In the genomic region with DNA sequence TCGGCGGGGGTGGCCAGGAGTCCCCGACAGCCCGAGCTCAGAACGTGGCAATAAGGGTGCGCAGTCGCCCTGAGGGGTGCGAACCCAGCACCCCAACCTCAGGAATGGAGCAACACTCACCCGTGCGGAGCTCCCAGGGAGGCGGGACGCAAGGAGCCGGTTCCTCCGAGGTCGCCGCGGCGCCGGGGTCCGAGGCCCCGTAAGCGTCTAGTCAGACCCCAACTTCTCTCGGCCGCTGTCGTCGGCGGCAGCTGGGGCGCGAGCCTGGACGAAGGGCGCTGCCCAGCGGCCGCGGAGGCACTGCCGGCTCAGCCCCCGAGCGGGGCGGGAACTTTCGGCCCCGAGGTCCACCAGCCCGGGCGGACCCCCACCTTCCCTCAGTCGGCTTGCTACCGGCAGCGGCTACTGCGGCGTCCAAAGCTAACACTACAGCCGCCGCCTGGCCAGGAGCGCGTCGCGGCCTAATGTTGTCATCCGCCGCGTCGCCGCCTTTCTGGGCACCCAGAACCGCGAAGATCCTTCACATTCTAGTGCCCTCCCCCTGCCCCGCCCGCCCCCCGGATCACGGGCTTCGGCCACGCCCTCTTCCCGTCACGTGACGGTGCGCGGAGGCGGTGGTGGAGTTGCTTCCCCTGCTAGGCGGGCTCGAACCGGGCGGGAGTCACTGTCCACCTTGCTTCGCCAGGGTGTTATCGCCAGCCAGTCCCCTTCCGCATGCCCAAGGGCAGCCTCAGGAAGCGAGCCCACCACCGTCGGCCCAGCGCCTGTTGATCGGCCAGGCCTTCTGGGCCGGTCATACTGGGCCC, we compare ENCODE assay signal across 9 cellular contexts. TPM values are rescaled to one million over a fixed set of nuclear protein-coding genes. Genes with fewer than 3 reads are reported as not detected.
DNase-seq lines count a peak whose midpoint lies in the region; ATAC-seq, FAIRE-seq and TF ChIP-seq lines count a peak whose summit lies in the region.
"Had no signal": no experiment of that assay in that cellular context is flagged by ENCODE, and none has a peak within 500 bp of the region (broad histone marks: within the 10 kb centered on the region; RNA-seq: fewer than 3 reads in every experiment).

A gene with protein sequence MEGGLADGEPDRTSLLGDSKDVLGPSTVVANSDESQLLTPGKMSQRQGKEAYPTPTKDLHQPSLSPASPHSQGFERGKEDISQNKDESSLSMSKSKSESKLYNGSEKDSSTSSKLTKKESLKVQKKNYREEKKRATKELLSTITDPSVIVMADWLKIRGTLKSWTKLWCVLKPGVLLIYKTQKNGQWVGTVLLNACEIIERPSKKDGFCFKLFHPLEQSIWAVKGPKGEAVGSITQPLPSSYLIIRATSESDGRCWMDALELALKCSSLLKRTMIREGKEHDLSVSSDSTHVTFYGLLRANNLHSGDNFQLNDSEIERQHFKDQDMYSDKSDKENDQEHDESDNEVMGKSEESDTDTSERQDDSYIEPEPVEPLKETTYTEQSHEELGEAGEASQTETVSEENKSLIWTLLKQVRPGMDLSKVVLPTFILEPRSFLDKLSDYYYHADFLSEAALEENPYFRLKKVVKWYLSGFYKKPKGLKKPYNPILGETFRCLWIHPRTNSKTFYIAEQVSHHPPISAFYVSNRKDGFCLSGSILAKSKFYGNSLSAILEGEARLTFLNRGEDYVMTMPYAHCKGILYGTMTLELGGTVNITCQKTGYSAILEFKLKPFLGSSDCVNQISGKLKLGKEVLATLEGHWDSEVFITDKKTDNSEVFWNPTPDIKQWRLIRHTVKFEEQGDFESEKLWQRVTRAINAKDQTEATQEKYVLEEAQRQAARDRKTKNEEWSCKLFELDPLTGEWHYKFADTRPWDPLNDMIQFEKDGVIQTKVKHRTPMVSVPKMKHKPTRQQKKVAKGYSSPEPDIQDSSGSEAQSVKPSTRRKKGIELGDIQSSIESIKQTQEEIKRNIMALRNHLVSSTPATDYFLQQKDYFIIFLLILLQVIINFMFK (minus strand): TSS at position 495 of the 806 bp plus-strand sequence. CDS start 72,220 bp downstream, outside the sequence.

- DNase-seq in AML-193 (lab: John Stamatoyannopoulos, UW), result peak; percentile 84 to 89
- DNase-seq in NCI-H446 treated with DMSO at 0.1 percent for 48 hours (lab: John Stamatoyannopoulos, UW), result peak; percentile 79
- DNase-seq in activated CD4-positive, CD25-positive, alpha-beta regulatory T cell treated with anti-CD3 and anti-CD28 coated beads, Interleukin-2, amount 50 U/mL, for 72 hours, result peak; percentile 96
- DNase-seq in cerebellar nuclear complex (lab: John Stamatoyannopoulos, UW), result peak; percentile 68 to 70
- peak; percentile 99 for DNase-seq in kidney
- peak; percentile 96 for DNase-seq in stimulated activated CD4-positive, alpha-beta T cell treated with anti-CD3 and anti-CD28 coated beads, Interleukin-15, amount 100 ng/mL, for 24 hours

- H3K4me3 ChIP-seq in kidney (ENCODE audit: low read length in 2 of 2), result peak within 1 kb of the TSS; percentile 73 to 78

- peak within 1 kb of the TSS; percentile 89 to 95 for H3K9ac ChIP-seq in kidney (ENCODE audit: low read length in 2 of 2)

- H3K4me1 ChIP-seq in kidney (ENCODE audit: control insufficient read depth in 1 of 2, insufficient read depth in 1 of 2, low read depth in 1 of 2, low read length in 2 of 2), result peaks cover 0 to 7% of the 10 kb centered on the region in 2 donors

- H3K27ac ChIP-seq in kidney (ENCODE audit: low read depth in 2 of 2, low read length in 2 of 2), result peak within 1 kb of the TSS; percentile 97 to 98

- FAIRE-seq in kidney (lab: Jason Lieb, UNC), result no peak
- FAIRE-seq: islet of Langerhans had no signal

- TF ChIP-seq CTCF in kidney (IDR thresholded peaks at IDR 0.05; ENCODE audit: borderline replicate concordance, extremely low read depth, insufficient read depth), result peak; percentile 38

- intact Hi-C loops in kidney (cut with DNase I), result no loop called here

- H3K9me3 ChIP-seq in kidney (ENCODE audit: control insufficient read depth in 1 of 2, low read length in 2 of 2), result no peaks in the 10 kb centered on the region

- ATAC-seq in GM19043 (IDR thresholded peaks at IDR 0.05; ENCODE audit: low read depth, unreplicated experiment), result peak; percentile 65
- ATAC-seq in HG03378 (IDR thresholded peaks at IDR 0.05; ENCODE audit: unreplicated experiment), result peak; percentile 67

- no peaks in the 10 kb centered on the region for H3K36me3 ChIP-seq in kidney (ENCODE audit: control insufficient read depth in 1 of 2, insufficient read depth in 2 of 2, low read length in 2 of 2)

RNA-seq across cellular contexts. Expression of the gene that starts here (rescaled TPM):
- total RNA-seq in kidney, result 69.7 TPM
- 11.5 TPM for polyA plus RNA-seq in kidney (ENCODE audit: insufficient read depth, low read depth, low replicate concordance)

Comparison
In these comparisons a context has a peak if more than half of its experiments do, and no peak if none do; other contexts are left out.
1. Peak in every context shown above with its lines: DNase-seq, ATAC-seq, H3K4me3 ChIP-seq and H3K27ac ChIP-seq.